18 cellular contexts compared by ENCODE assay signal in genomic region chr15:72180771-72181324, GRCh38. TPM values are rescaled to one million over a fixed set of nuclear protein-coding genes. Genes with fewer than 3 reads are reported as not detected.
"Had no signal": no experiment of that assay in that cellular context is flagged by ENCODE, and none has a peak within 500 bp of the region (broad histone marks: within the 10 kb centered on the region; RNA-seq: fewer than 3 reads in every experiment).

No MANE protein-coding gene starts in this region.

- H3K27ac Mint-ChIP-seq: activated CD4-positive, alpha-beta memory T cell treated with anti-CD3 and anti-CD28 coated beads, Interleukin-2, amount 10 ng/mL, durations not matched to agents 7 days and 5 days; activated CD4-positive, alpha-beta T cell treated with anti-CD3 and anti-CD28 coated beads, Interleukin-2, amount 10 ng/mL, durations not matched to agents 24 days and 14 days; activated naive CD4-positive, alpha-beta T cell treated with anti-CD3 and anti-CD28 coated beads for 36 hours; activated naive CD8-positive, alpha-beta T cell treated with anti-CD3 and anti-CD28 coated beads, Interleukin-2, amount 50 U/mL, for 24 hours; activated T-cell treated with anti-CD3 and anti-CD28 coated beads, Interleukin-2, amount 50 U/mL, for 72 hours; natural killer cell; T-helper 17 cell had no signal

- H3K9me3 Mint-ChIP-seq: activated CD4-positive, alpha-beta memory T cell treated with anti-CD3 and anti-CD28 coated beads, Interleukin-2, amount 10 ng/mL, durations not matched to agents 7 days and 5 days; activated CD4-positive, alpha-beta T cell treated with anti-CD3 and anti-CD28 coated beads, Interleukin-2, amount 10 ng/mL, durations not matched to agents 24 days and 14 days; activated naive CD4-positive, alpha-beta T cell treated with anti-CD3 and anti-CD28 coated beads for 36 hours; activated naive CD8-positive, alpha-beta T cell treated with anti-CD3 and anti-CD28 coated beads, Interleukin-2, amount 50 U/mL, for 24 hours; activated T-cell treated with anti-CD3 and anti-CD28 coated beads, Interleukin-2, amount 50 U/mL, for 72 hours; natural killer cell had no signal

- H3K4me1 Mint-ChIP-seq: activated CD4-positive, alpha-beta memory T cell treated with anti-CD3 and anti-CD28 coated beads, Interleukin-2, amount 10 ng/mL, durations not matched to agents 7 days and 5 days; activated CD4-positive, alpha-beta T cell treated with anti-CD3 and anti-CD28 coated beads, Interleukin-2, amount 10 ng/mL, durations not matched to agents 24 days and 14 days; activated naive CD8-positive, alpha-beta T cell treated with anti-CD3 and anti-CD28 coated beads, Interleukin-2, amount 50 U/mL, for 24 hours; natural killer cell had no signal

- ATAC-seq: activated naive CD8-positive, alpha-beta T cell treated with anti-CD3 and anti-CD28 coated beads, Interleukin-2, amount 50 U/mL, for 24 hours; activated T-cell treated with anti-CD3 and anti-CD28 coated beads, Interleukin-2, amount 50 U/mL, for 72 hours; left lobe of liver; natural killer cell; T-helper 17 cell had no signal

- H3K4me3 ChIP-seq: cardiac muscle cell, lung, SK-N-MC, transverse colon had no signal

- H3K9me3 ChIP-seq: transverse colon had no signal

- H3K36me3 Mint-ChIP-seq: natural killer cell had no signal

- H3K4me3 Mint-ChIP-seq: activated CD4-positive, alpha-beta memory T cell treated with anti-CD3 and anti-CD28 coated beads, Interleukin-2, amount 10 ng/mL, durations not matched to agents 7 days and 5 days; activated CD4-positive, alpha-beta T cell treated with anti-CD3 and anti-CD28 coated beads, Interleukin-2, amount 10 ng/mL, durations not matched to agents 24 days and 14 days; activated naive CD4-positive, alpha-beta T cell treated with anti-CD3 and anti-CD28 coated beads for 36 hours; activated naive CD8-positive, alpha-beta T cell treated with anti-CD3 and anti-CD28 coated beads, Interleukin-2, amount 50 U/mL, for 24 hours; natural killer cell; T-helper 17 cell had no signal

- H3K27ac ChIP-seq: cardiac muscle cell, SK-N-MC, transverse colon had no signal

- DNase-seq: activated CD4-positive, alpha-beta memory T cell treated with anti-CD3 and anti-CD28 coated beads, Interleukin-2, amount 10 ng/mL, durations not matched to agents 7 days and 5 days; activated CD4-positive, alpha-beta T cell treated with anti-CD3 and anti-CD28 coated beads, Interleukin-2, amount 10 ng/mL, durations not matched to agents 24 days and 14 days; activated effector memory CD4-positive, alpha-beta T cell treated with Interleukin-2 at 50 U/mL for 16 hours; activated naive CD4-positive, alpha-beta T cell treated with anti-CD3 and anti-CD28 coated beads for 36 hours; activated naive CD8-positive, alpha-beta T cell treated with anti-CD3 and anti-CD28 coated beads, Interleukin-2, amount 50 U/mL, for 24 hours; activated T-cell treated with anti-CD3 and anti-CD28 coated beads, Interleukin-2, amount 50 U/mL, for 72 hours; effector CD4-positive, alpha-beta T cell; natural killer cell; retina; stimulated activated CD4-positive, alpha-beta T cell treated with anti-CD3 and anti-CD28 coated beads, Interleukin-4, amount 100 ng/mL, for 24 hours; stimulated activated naive CD4-positive, alpha-beta T cell treated with Interleukin-2 at 50 U/mL for 16 hours; SW 1271; T-helper 17 cell; transverse colon had no signal

- H3K36me3 ChIP-seq: cardiac muscle cell, transverse colon had no signal

RNA-seq across cellular contexts. Expression of gene GRAMD2A, which starts 16.7 kb away (rescaled TPM):
- total RNA-seq: activated CD4-positive, alpha-beta memory T cell treated with anti-CD3 and anti-CD28 coated beads, Interleukin-2, amount 10 ng/mL, durations not matched to agents 7 days and 5 days; activated naive CD4-positive, alpha-beta T cell treated with anti-CD3 and anti-CD28 coated beads for 36 hours; left lobe of liver; natural killer cell; T-helper 17 cell had no signal
- polyA plus RNA-seq: cardiac muscle cell had no signal
